17 cellular contexts compared by ENCODE assay signal in the genomic region with DNA sequence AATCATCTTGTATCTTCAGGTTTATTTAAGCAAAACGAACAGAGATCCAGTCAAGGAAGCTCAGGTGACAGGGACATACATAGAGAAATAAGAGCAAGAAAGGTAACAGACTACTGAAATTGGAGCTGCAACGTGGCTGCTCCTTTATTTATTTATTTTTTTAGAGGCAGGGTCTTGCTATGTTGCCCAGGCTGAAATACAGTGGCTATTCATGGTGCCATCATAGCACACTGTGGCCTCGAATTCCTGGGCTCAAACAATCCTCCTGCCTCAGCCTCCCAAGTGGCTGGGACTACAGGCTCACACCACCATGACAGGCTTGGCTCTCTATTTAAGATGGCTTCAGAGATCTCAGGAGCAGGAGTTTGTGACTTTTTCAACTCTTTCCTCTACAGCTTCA. TPM values are rescaled to one million over a fixed set of nuclear protein-coding genes. Genes with fewer than 3 reads are reported as not detected.
"Had no signal": no experiment of that assay in that cellular context is flagged by ENCODE, and none has a peak within 500 bp of the region (broad histone marks: within the 10 kb centered on the region; RNA-seq: fewer than 3 reads in every experiment).

No MANE protein-coding gene starts in this region.

- H3K27ac Mint-ChIP-seq: memory B cell; natural killer cell treated with Interleukin-12 subunit alpha and Interleukin-12 subunit beta and Interleukin-15 and Interleukin-18, amount 100 ng/mL, for 72 hours had no signal

- H3K9me3 Mint-ChIP-seq: memory B cell; natural killer cell treated with Interleukin-12 subunit alpha and Interleukin-12 subunit beta and Interleukin-15 and Interleukin-18, amount 100 ng/mL, for 72 hours had no signal

- H3K27me3 ChIP-seq: ovary, right atrium auricular region, upper lobe of left lung, uterus had no signal

- H3K4me3 Mint-ChIP-seq: memory B cell; natural killer cell treated with Interleukin-12 subunit alpha and Interleukin-12 subunit beta and Interleukin-15 and Interleukin-18, amount 100 ng/mL, for 72 hours had no signal

- DNase-seq: effector memory CD4-positive, alpha-beta T cell; esophagus squamous epithelium; foreskin fibroblast; kidney; left cardiac atrium; left ventricle myocardium inferior; lower lobe of right lung; midbrain; ovary; stimulated activated CD4-positive, alpha-beta T cell treated with anti-CD3 and anti-CD28 coated beads, Interleukin-2, amount 100 ng/mL, for 48 hours; stimulated activated naive CD4-positive, alpha-beta T cell treated with Interleukin-2 at 50 U/mL for 16 hours; uterus had no signal

- H3K36me3 ChIP-seq: esophagus squamous epithelium, left ventricle myocardium inferior, lower lobe of right lung, ovary, right atrium auricular region, upper lobe of left lung, uterus had no signal

- H3K27ac ChIP-seq: esophagus squamous epithelium, left ventricle myocardium inferior, lower lobe of right lung, ovary, right atrium auricular region, uterus had no signal

- H3K4me1 ChIP-seq: esophagus squamous epithelium, right atrium auricular region, uterus had no signal

- H3K9me3 ChIP-seq: esophagus squamous epithelium, left ventricle myocardium inferior, lower lobe of right lung, ovary, right atrium auricular region, upper lobe of left lung, uterus had no signal

- H3K4me1 Mint-ChIP-seq: memory B cell had no signal

- FAIRE-seq: kidney, small intestine had no signal

- H3K4me3 ChIP-seq: esophagus squamous epithelium, left ventricle myocardium inferior, lower lobe of right lung, ovary, right atrium auricular region, upper lobe of left lung, uterus had no signal

- ATAC-seq: left cardiac atrium; natural killer cell treated with Interleukin-12 subunit alpha and Interleukin-12 subunit beta and Interleukin-15 and Interleukin-18, amount 100 ng/mL, for 72 hours had no signal

- H3K36me3 Mint-ChIP-seq: memory B cell; natural killer cell treated with Interleukin-12 subunit alpha and Interleukin-12 subunit beta and Interleukin-15 and Interleukin-18, amount 100 ng/mL, for 72 hours had no signal

RNA-seq across cellular contexts. Expression of gene COL1A2, which starts 46.4 kb away (rescaled TPM):
- total RNA-seq: natural killer cell treated with Interleukin-12 subunit alpha and Interleukin-12 subunit beta and Interleukin-15 and Interleukin-18, amount 100 ng/mL, for 72 hours had no signal
